In the genomic region with DNA sequence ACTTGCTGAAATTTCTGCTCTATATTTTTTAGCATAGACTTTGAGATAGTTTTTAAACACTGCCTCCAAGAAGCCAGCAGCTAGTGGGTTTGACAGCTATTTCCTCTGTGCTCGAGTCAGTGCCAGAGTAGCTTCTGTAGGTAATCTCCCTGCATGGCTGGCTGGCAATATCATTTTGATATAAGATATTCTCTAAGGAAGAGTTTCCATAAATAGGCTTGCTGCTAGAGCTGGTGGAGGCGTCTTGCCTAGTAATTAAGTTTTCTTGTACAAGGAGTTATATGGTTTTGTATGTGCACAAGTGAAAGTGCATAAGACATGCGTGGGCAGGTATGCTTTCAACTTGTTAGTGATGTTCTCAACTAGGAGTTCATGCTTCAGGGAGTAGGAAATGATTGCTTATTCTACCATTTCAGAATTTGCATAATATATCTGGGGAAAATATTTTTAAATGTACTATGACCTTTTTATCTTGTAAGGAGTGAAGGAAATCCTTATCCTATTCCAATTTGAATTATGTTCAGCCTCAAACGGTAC, we compare ENCODE assay signal across 27 cellular contexts.
DNase-seq lines count a peak whose midpoint lies in the region; ATAC-seq and TF ChIP-seq lines count a peak whose summit lies in the region.
"Had no signal": no experiment of that assay in that cellular context is flagged by ENCODE, and none has a peak within 500 bp of the region (broad histone marks: within the 10 kb centered on the region; RNA-seq: fewer than 3 reads in every experiment).

No MANE protein-coding gene starts in this region.

- H3K36me3 Mint-ChIP-seq in activated T-helper 1 cell treated with anti-CD3 and anti-CD28 coated beads, Interleukin-12 subunit alpha, Interleukin-12 subunit beta, Interleukin-2, Interleukin-4 antibody, amounts not matched to agents 30 ng/mL and 10 ng/mL and 1 ng/mL, durations not matched to agents 14 hours and 24 hours and 36 hours (ENCODE audit: low read depth), result no peaks in the 10 kb centered on the region
- H3K36me3 Mint-ChIP-seq: activated naive CD4-positive, alpha-beta T cell treated with anti-CD3 and anti-CD28 coated beads, Interleukin-2, amount 50 U/mL, for 72 hours; CD4-positive, alpha-beta memory T cell; naive thymus-derived CD8-positive, alpha-beta T cell had no signal

- H3K4me3 Mint-ChIP-seq in activated T-helper 1 cell treated with anti-CD3 and anti-CD28 coated beads, Interleukin-12 subunit alpha, Interleukin-12 subunit beta, Interleukin-2, Interleukin-4 antibody, amounts not matched to agents 30 ng/mL and 10 ng/mL and 1 ng/mL, durations not matched to agents 14 hours and 24 hours and 36 hours, result no peak overlapping the region
- H3K4me3 Mint-ChIP-seq: B cell; CD4-positive, alpha-beta memory T cell; GM23338; naive thymus-derived CD8-positive, alpha-beta T cell; T-helper 17 cell had no signal

- H3K9me3 Mint-ChIP-seq in activated T-helper 1 cell treated with anti-CD3 and anti-CD28 coated beads, Interleukin-12 subunit alpha, Interleukin-12 subunit beta, Interleukin-2, Interleukin-4 antibody, amounts not matched to agents 30 ng/mL and 10 ng/mL and 1 ng/mL, durations not matched to agents 14 hours and 24 hours and 36 hours, result no peaks in the 10 kb centered on the region
- H3K9me3 Mint-ChIP-seq: activated naive CD4-positive, alpha-beta T cell treated with anti-CD3 and anti-CD28 coated beads, Interleukin-2, amount 50 U/mL, for 72 hours; activated T-helper 2 cell treated with anti-CD3 and anti-CD28 coated beads, Interferon-gamma antibody, Interleukin-2, Interleukin-4, amounts not matched to agents 10 μg/mL and 5 μg/mL and 100 μg/mL, durations not matched to agents 14 hours and 24 hours and 36 hours; GM23338; naive thymus-derived CD8-positive, alpha-beta T cell had no signal

- ATAC-seq in GM18858 (IDR thresholded peaks at IDR 0.05; ENCODE audit: unreplicated experiment) (peak; percentile 55), HG02623 (IDR thresholded peaks at IDR 0.05; ENCODE audit: unreplicated experiment) (peak; percentile 48)
- ATAC-seq: activated naive CD4-positive, alpha-beta T cell treated with anti-CD3 and anti-CD28 coated beads, Interleukin-2, amount 50 U/mL, for 72 hours; gastrocnemius medialis; GM23338; naive thymus-derived CD8-positive, alpha-beta T cell; Panc1; psoas muscle; T-helper 17 cell had no signal

- no peaks in the 10 kb centered on the region for H3K4me1 Mint-ChIP-seq in activated T-helper 1 cell treated with anti-CD3 and anti-CD28 coated beads, Interleukin-12 subunit alpha, Interleukin-12 subunit beta, Interleukin-2, Interleukin-4 antibody, amounts not matched to agents 30 ng/mL and 10 ng/mL and 1 ng/mL, durations not matched to agents 14 hours and 24 hours and 36 hours (ENCODE audit: low read depth)
- H3K4me1 Mint-ChIP-seq: B cell; CD4-positive, alpha-beta memory T cell; GM23338; naive thymus-derived CD8-positive, alpha-beta T cell; T-helper 17 cell had no signal

- H3K27me3 Mint-ChIP-seq in activated T-helper 1 cell treated with anti-CD3 and anti-CD28 coated beads, Interleukin-12 subunit alpha, Interleukin-12 subunit beta, Interleukin-2, Interleukin-4 antibody, amounts not matched to agents 30 ng/mL and 10 ng/mL and 1 ng/mL, durations not matched to agents 14 hours and 24 hours and 36 hours (ENCODE audit: insufficient read depth), result no peaks in the 10 kb centered on the region

- DNase-seq in GM10266 (ENCODE audit: extremely low spot score) (peak; percentile 20), head of caudate nucleus (peak in 32 of 42 donors; percentile 9 to 91 (median 42)), NCI-H2196 treated with DMSO at 0.1 percent for 48 hours (lab: John Stamatoyannopoulos, UW; ENCODE audit: unreplicated experiment) (no peak), NCI-H524 (lab: John Stamatoyannopoulos, UW) (no peak), NCI-H2227 (lab: John Stamatoyannopoulos, UW; ENCODE audit: unreplicated experiment) (no peak)
- DNase-seq in activated T-helper 1 cell treated with anti-CD3 and anti-CD28 coated beads, Interleukin-12 subunit alpha, Interleukin-12 subunit beta, Interleukin-2, Interleukin-4 antibody, amounts not matched to agents 30 ng/mL and 10 ng/mL and 1 ng/mL, durations not matched to agents 14 hours and 24 hours and 36 hours (ENCODE audit: low spot score), result no peak
- DNase-seq: activated CD4-positive, CD25-positive, alpha-beta regulatory T cell treated with anti-CD3 and anti-CD28 coated beads, Interleukin-2, amount 50 U/mL, for 72 hours; brain microvascular endothelial cell; CD4-positive, alpha-beta memory T cell; gastrocnemius medialis; naive thymus-derived CD8-positive, alpha-beta T cell; NCI-H1417 treated with DMSO at 0.1 percent for 48 hours; NCI-H2029 treated with DMSO at 0.1 percent for 48 hours; NCI-H226; psoas muscle; SHP77; sigmoid colon; stimulated activated CD4-positive, alpha-beta T cell treated with anti-CD3 and anti-CD28 coated beads, Interleukin-4, amount 100 ng/mL, for 1 hour; T-helper 17 cell; trophoblast cell had no signal

- intact Hi-C loops in head of caudate nucleus (cut with DNase I), result no loop called here
- intact Hi-C loops in activated T-helper 1 cell treated with anti-CD3 and anti-CD28 coated beads, Interleukin-12 subunit alpha, Interleukin-12 subunit beta, Interleukin-2, Interleukin-4 antibody, amounts not matched to agents 30 ng/mL and 10 ng/mL and 1 ng/mL, durations not matched to agents 14 hours and 24 hours and 36 hours (cut with micrococcal nuclease), result no loop called here

- H3K27ac Mint-ChIP-seq in activated T-helper 1 cell treated with anti-CD3 and anti-CD28 coated beads, Interleukin-12 subunit alpha, Interleukin-12 subunit beta, Interleukin-2, Interleukin-4 antibody, amounts not matched to agents 30 ng/mL and 10 ng/mL and 1 ng/mL, durations not matched to agents 14 hours and 24 hours and 36 hours, result no peak overlapping the region
- H3K27ac Mint-ChIP-seq: activated naive CD4-positive, alpha-beta T cell treated with anti-CD3 and anti-CD28 coated beads, Interleukin-2, amount 50 U/mL, for 72 hours; activated T-helper 2 cell treated with anti-CD3 and anti-CD28 coated beads, Interferon-gamma antibody, Interleukin-2, Interleukin-4, amounts not matched to agents 10 μg/mL and 5 μg/mL and 100 μg/mL, durations not matched to agents 14 hours and 24 hours and 36 hours; B cell; CD4-positive, alpha-beta memory T cell; GM23338; naive thymus-derived CD8-positive, alpha-beta T cell; T-helper 17 cell had no signal

- no peak for TF ChIP-seq CTCF in GM10266 (IDR thresholded peaks at IDR 0.05; ENCODE audit: control insufficient read depth, insufficient read depth, low read depth, missing control alignments)

Comparison
In these comparisons a context has a peak if more than half of its experiments do, and no peak if none do; other contexts are left out.
1. DNase-seq: peak in GM10266 (single experiment) and head of caudate nucleus (32 of 42); none in NCI-H2196 treated with DMSO at 0.1 percent for 48 hours (single experiment), NCI-H524 (0 of 2), activated T-helper 1 cell treated with anti-CD3 and anti-CD28 coated beads, Interleukin-12 subunit alpha, Interleukin-12 subunit beta, Interleukin-2, Interleukin-4 antibody, amounts not matched to agents 30 ng/mL and 10 ng/mL and 1 ng/mL, durations not matched to agents 14 hours and 24 hours and 36 hours (single experiment) and NCI-H2227 (single experiment).